25 cellular contexts compared by ENCODE assay signal in genomic region chr1:178362784-178363183, GRCh38.
DNase-seq lines count a peak whose midpoint lies in the region; ATAC-seq and TF ChIP-seq lines count a peak whose summit lies in the region.
"Had no signal": no experiment of that assay in that cellular context is flagged by ENCODE, and none has a peak within 500 bp of the region (broad histone marks: within the 10 kb centered on the region; RNA-seq: fewer than 3 reads in every experiment).

No MANE protein-coding gene starts in this region.

- H3K9me3 Mint-ChIP-seq in Caco-2 (ENCODE audit: unreplicated experiment) (peaks cover 10% of the 10 kb centered on the region), endothelial cell (ENCODE audit: unreplicated experiment) (no peaks in the 10 kb centered on the region)
- H3K9me3 Mint-ChIP-seq: activated B cell treated with CpG ODN at 0.5 μM for 24 hours; CD8-positive, alpha-beta T cell; central memory CD8-positive, alpha-beta T cell had no signal

- CTCF ChIA-PET in Caco-2 (lab: Charles Lee) = no interaction called here

- H3K4me3 ChIP-seq in Caco-2 (ENCODE audit: low read depth, low read length) = no peak overlapping the region
- H3K4me3 ChIP-seq in lower lobe of right lung = no peak overlapping the region
- H3K4me3 ChIP-seq: adrenal gland had no signal

- H3K4me1 Mint-ChIP-seq in Caco-2 (ENCODE audit: low read depth, unreplicated experiment) (peaks cover 4% of the 10 kb centered on the region), endothelial cell (ENCODE audit: unreplicated experiment) (peaks cover 16% of the 10 kb centered on the region)
- H3K4me1 Mint-ChIP-seq: activated B cell treated with CpG ODN at 0.5 μM for 24 hours; central memory CD8-positive, alpha-beta T cell had no signal

- H3K27me3 ChIP-seq in Caco-2 (replicated peaks; ENCODE audit: control insufficient read depth, insufficient read depth, low read length) = no peaks in the 10 kb centered on the region
- H3K27me3 ChIP-seq in lower lobe of right lung (ENCODE audit: low read depth) = no peaks in the 10 kb centered on the region
- H3K27me3 ChIP-seq: adrenal gland, foreskin keratinocyte had no signal

- BruUV-seq in Caco-2 (replicated peaks; lab: Mats Ljungman, UMichigan) = no TSS peak

- H3K27ac Mint-ChIP-seq in Caco-2 (ENCODE audit: unreplicated experiment) (peak overlapping the region; percentile 19), endothelial cell (ENCODE audit: unreplicated experiment) (peak overlapping the region; percentile 19)
- H3K27ac Mint-ChIP-seq: activated B cell treated with CpG ODN at 0.5 μM for 24 hours; CD8-positive, alpha-beta T cell had no signal

- ATAC-seq in HG03520 (IDR thresholded peaks at IDR 0.05; ENCODE audit: unreplicated experiment) = no peak
- ATAC-seq in lower lobe of right lung = no peak
- ATAC-seq: CD8-positive, alpha-beta T cell; foreskin keratinocyte had no signal

- POLR2A ChIA-PET in Caco-2 (lab: Charles Lee) = no interaction called here

- DNase-seq in Caco-2 = no peak
- DNase-seq in NCI-H226 = peak; percentile 26
- DNase-seq in endothelial cell (ENCODE audit: low spot score) = no peak
- peak; percentile 34 for DNase-seq in non-pigmented ciliary epithelial cell (ENCODE audit: low read depth)
- DNase-seq in NAMALWA (ENCODE audit: low spot score) = no peak
- DNase-seq in GOT3 (lab: John Stamatoyannopoulos, UW) = no peak
- no peak for DNase-seq in lower lobe of right lung
- DNase-seq: activated B cell treated with CpG ODN at 0.5 μM for 24 hours; activated CD4-positive, alpha-beta T cell treated with anti-CD3 and anti-CD28 coated beads, Interleukin-2, amount 50 U/mL, for 48 hours; activated gamma-delta T cell treated with Interleukin-2 at 50 U/mL for 16 hours; adrenal gland; CD8-positive, alpha-beta T cell; DMS79; foreskin keratinocyte; hippocampal formation; kidney; NCI-H1105 treated with DMSO at 0.1 percent for 48 hours; NCI-H524 treated with DMSO at 0.1 percent for 48 hours; nucleus accumbens; retina; RPMI8226; substantia nigra; T-helper 9 cell had no signal

- intact Hi-C loops in Caco-2 (cut with micrococcal nuclease; ENCODE audit: unreplicated experiment) (no loop called here), lower lobe of right lung (cut with DNase I) (no loop called here)

- H3K4me1 ChIP-seq in Caco-2 = peaks cover 19% of the 10 kb centered on the region
- no peaks in the 10 kb centered on the region for H3K4me1 ChIP-seq in lower lobe of right lung

- H3K27me3 Mint-ChIP-seq in Caco-2 (ENCODE audit: insufficient read depth, unreplicated experiment) = no peaks in the 10 kb centered on the region
- H3K27me3 Mint-ChIP-seq in endothelial cell (ENCODE audit: unreplicated experiment) = no peaks in the 10 kb centered on the region
- H3K27me3 Mint-ChIP-seq: activated B cell treated with CpG ODN at 0.5 μM for 24 hours had no signal

- no peak overlapping the region for H3K4me3 Mint-ChIP-seq in Caco-2 (ENCODE audit: unreplicated experiment)
- no peak overlapping the region for H3K4me3 Mint-ChIP-seq in endothelial cell (ENCODE audit: unreplicated experiment)
- H3K4me3 Mint-ChIP-seq: activated B cell treated with CpG ODN at 0.5 μM for 24 hours; CD8-positive, alpha-beta T cell; central memory CD8-positive, alpha-beta T cell had no signal

- H3K36me3 ChIP-seq in Caco-2 (ENCODE audit: control insufficient read depth, insufficient read depth, low read length) = no peaks in the 10 kb centered on the region
- no peaks in the 10 kb centered on the region for H3K36me3 ChIP-seq in lower lobe of right lung
- H3K36me3 ChIP-seq: adrenal gland had no signal

- H3K27ac ChIP-seq in lower lobe of right lung = no peak overlapping the region
- H3K27ac ChIP-seq: adrenal gland, foreskin keratinocyte had no signal

- no peaks in the 10 kb centered on the region; the same call in 1 of the 2 replicates for H3K9me3 ChIP-seq in Caco-2
- H3K9me3 ChIP-seq in lower lobe of right lung = no peaks in the 10 kb centered on the region
- H3K9me3 ChIP-seq: adrenal gland had no signal

- TF ChIP-seq CTCF in Caco-2 (IDR thresholded peaks at IDR 0.05; ENCODE audit: insufficient read depth in 1 of 2, low read depth in 1 of 2, low read length in 1 of 2, severe bottlenecking in 1 of 2, unreplicated experiment in 1 of 2) (no peak), endothelial cell (IDR thresholded peaks at IDR 0.05; ENCODE audit: unreplicated experiment) (no peak), lower lobe of right lung (IDR thresholded peaks at IDR 0.05) (no peak)

- H3K36me3 Mint-ChIP-seq in Caco-2 (ENCODE audit: insufficient read depth, unreplicated experiment) (no peaks in the 10 kb centered on the region), endothelial cell (ENCODE audit: low read depth, unreplicated experiment) (no peaks in the 10 kb centered on the region)
- H3K36me3 Mint-ChIP-seq: CD8-positive, alpha-beta T cell had no signal

Comparison
In these comparisons a context has a peak if more than half of its experiments do, and no peak if none do; other contexts are left out.
1. DNase-seq: peak in NCI-H226 (single experiment) and non-pigmented ciliary epithelial cell (single experiment); none in Caco-2 (0 of 2), endothelial cell (single experiment), NAMALWA (single experiment), GOT3 (single experiment) and lower lobe of right lung (single experiment).